Comparison of ENCODE assay signal across 8 cellular contexts in genomic region chr12:24901975-24902461, GRCh38. TPM values are rescaled to one million over a fixed set of nuclear protein-coding genes. Genes with fewer than 3 reads are reported as not detected.
DNase-seq lines count a peak whose midpoint lies in the region; ATAC-seq and TF ChIP-seq lines count a peak whose summit lies in the region.

No MANE protein-coding gene starts in this region.

- no peak for DNase-seq in activated T-cell treated with anti-CD3 and anti-CD28 coated beads, Interleukin-2, amount 50 U/mL, for 24 hours
- DNase-seq in activated T-cell treated with anti-CD3 and anti-CD28 coated beads, Interleukin-2, amount 50 U/mL, for 1 hour, result no peak
- DNase-seq in ecto neural progenitor cell (ENCODE audit: low spot score), result peak; percentile 84
- DNase-seq in type B pancreatic cell (ENCODE audit: extremely low spot score, unreplicated experiment), result no peak
- no peak for DNase-seq in NCI-H1930 (lab: John Stamatoyannopoulos, UW)
- DNase-seq in NCI-H2107 (lab: John Stamatoyannopoulos, UW), result no peak

- H3K27ac ChIP-seq in mesodermal cell (ENCODE audit: low read depth, low read length, severe bottlenecking), result peak overlapping the region; percentile 73

- peak overlapping the region; percentile 87 for H3K4me3 Mint-ChIP-seq in activated T-cell treated with anti-CD3 and anti-CD28 coated beads, Interleukin-2, amount 50 U/mL, for 24 hours
- H3K4me3 Mint-ChIP-seq in type B pancreatic cell, result peak overlapping the region; percentile 94

- H3K4me3 ChIP-seq in mesodermal cell (ENCODE audit: extremely low read depth, insufficient read depth, low read length, poor library complexity, severe bottlenecking), result peak overlapping the region; percentile 36

- H3K27ac Mint-ChIP-seq in activated T-cell treated with anti-CD3 and anti-CD28 coated beads, Interleukin-2, amount 50 U/mL, for 24 hours, result peak overlapping the region; percentile 91
- peak overlapping the region; percentile 83 for H3K27ac Mint-ChIP-seq in type B pancreatic cell

- H3K36me3 Mint-ChIP-seq in activated T-cell treated with anti-CD3 and anti-CD28 coated beads, Interleukin-2, amount 50 U/mL, for 24 hours (ENCODE audit: low read depth), result peaks cover 10% of the 10 kb centered on the region
- H3K36me3 Mint-ChIP-seq in type B pancreatic cell, result peaks cover 36% of the 10 kb centered on the region

- no peak for TF ChIP-seq CTCF in type B pancreatic cell (conservative IDR thresholded peaks at IDR 0.05)

- H3K27me3 Mint-ChIP-seq in activated T-cell treated with anti-CD3 and anti-CD28 coated beads, Interleukin-2, amount 50 U/mL, for 24 hours, result peaks cover 10% of the 10 kb centered on the region
- H3K27me3 Mint-ChIP-seq in type B pancreatic cell, result peaks cover 34% of the 10 kb centered on the region

- peaks cover 58% of the 10 kb centered on the region for H3K4me1 ChIP-seq in mesodermal cell (ENCODE audit: control insufficient read depth, insufficient read depth, low read length, poor library complexity, severe bottlenecking)

- no peaks in the 10 kb centered on the region for H3K9me3 ChIP-seq in mesodermal cell (ENCODE audit: control insufficient read depth, low read length)

- H3K36me3 ChIP-seq in mesodermal cell (ENCODE audit: control insufficient read depth, insufficient read depth, low read length), result peaks cover 25% of the 10 kb centered on the region

- H3K9me3 Mint-ChIP-seq in activated T-cell treated with anti-CD3 and anti-CD28 coated beads, Interleukin-2, amount 50 U/mL, for 24 hours, result peaks cover 5% of the 10 kb centered on the region
- H3K9me3 Mint-ChIP-seq in type B pancreatic cell, result no peaks in the 10 kb centered on the region

- H3K4me1 Mint-ChIP-seq in activated T-cell treated with anti-CD3 and anti-CD28 coated beads, Interleukin-2, amount 50 U/mL, for 24 hours (ENCODE audit: low read depth), result peaks cover 51% of the 10 kb centered on the region
- peaks cover 5% of the 10 kb centered on the region for H3K4me1 Mint-ChIP-seq in type B pancreatic cell (ENCODE audit: unreplicated experiment)

- 10 to 12% methylated on average over 10 to 12 of the region's 23 CpGs for WGBS in mesodermal cell (ENCODE audit: insufficient coverage in 2 of 2), 2 experiments

- no peak for ATAC-seq in HG02885 (IDR thresholded peaks at IDR 0.05; ENCODE audit: poor library complexity, unreplicated experiment)

RNA-seq across cellular contexts. Expression of gene BCAT1, which starts 46.9 kb away (rescaled TPM):
- polyA plus RNA-seq in mesodermal cell (2013, experiment 1 of 2), result 106 TPM
- 101 TPM for polyA plus RNA-seq in mesodermal cell (2013, experiment 2 of 2)
- total RNA-seq in type B pancreatic cell (ENCODE audit: low replicate concordance), result 153 and 573 TPM in 2 replicates
